ENCODE assay signal across 10 cellular contexts in genomic region chr1:155013632-155014031, GRCh38. TPM values are rescaled to one million over a fixed set of nuclear protein-coding genes. Genes with fewer than 3 reads are reported as not detected.
A peak's percentile ranks its signal among the peaks of the same experiment; 100 is the strongest.
DNase-seq lines count a peak whose midpoint lies in the region; ATAC-seq and TF ChIP-seq lines count a peak whose summit lies in the region.
"Had no signal": no experiment of that assay in that cellular context is flagged by ENCODE, and none has a peak within 500 bp of the region (broad histone marks: within the 10 kb centered on the region; RNA-seq: fewer than 3 reads in every experiment).

No MANE protein-coding gene starts in this region.

- CTCF ChIA-PET in CD8-positive, alpha-beta T cell (lab: Charles Lee) = interaction anchor here (1.6 to 14.0 kb wide), 4 partner anchors 17 to 58 kb away, joined by 5 to 178 read pairs (median 143); partner anchors contain the start of genes CKS1B, FLAD1, LENEP and PBXIP1
- CTCF ChIA-PET in T-cell (lab: Charles Lee) (interaction anchor here in 1 of 2 donors (0.7 kb wide), 1 partner anchor 342 kb away, joined by 6 read pairs; no protein-coding TSS in a partner anchor), PC-9 (lab: Charles Lee) (no interaction called here)

- no peak overlapping the region for H2AFZ ChIP-seq in PC-9

- no peak overlapping the region for H3K27ac ChIP-seq in CD8-positive, alpha-beta T cell (ENCODE audit: low read depth, low read length)
- H3K27ac ChIP-seq in sigmoid colon (peak overlapping the region; percentile 28 to 98 (median 76)), psoas muscle (no peak overlapping the region), PC-9 (no peak overlapping the region)

- H3K4me2 ChIP-seq in PC-9 = no peak overlapping the region

- no peak overlapping the region for H3K4me3 Mint-ChIP-seq in CD8-positive, alpha-beta T cell
- H3K4me3 Mint-ChIP-seq in T-cell = peak overlapping the region; percentile 49 to 89 (median 72)
- peak overlapping the region; percentile 62 for H3K4me3 Mint-ChIP-seq in central memory CD8-positive, alpha-beta T cell

- peak in 1 of 7 experiments; percentile 46 for DNase-seq in CD8-positive, alpha-beta T cell
- peak in 16 of 34 experiments; percentile 21 to 54 (median 42) for DNase-seq in T-cell
- no peak for DNase-seq in central memory CD8-positive, alpha-beta T cell (ENCODE audit: low spot score in 2 of 2)
- DNase-seq in sigmoid colon = no peak
- DNase-seq in psoas muscle = no peak
- no peak for DNase-seq in PC-9
- DNase-seq: NCI-H2029 treated with DMSO at 0.1 percent for 48 hours had no signal

- no peak overlapping the region for H3K4me3 ChIP-seq in CD8-positive, alpha-beta T cell (ENCODE audit: low read depth, low read length)
- H3K4me3 ChIP-seq in sigmoid colon = no peak overlapping the region
- no peak overlapping the region for H3K4me3 ChIP-seq in psoas muscle
- H3K4me3 ChIP-seq in PC-9 = no peak overlapping the region

- intact Hi-C loops in CD8-positive, alpha-beta T cell (cut with DNase I, micrococcal nuclease) = no loop called here
- intact Hi-C loops in sigmoid colon (cut with DNase I) = no loop called here
- intact Hi-C loops in psoas muscle (cut with DNase I) = loop anchor here in 1 of 2 donors (5.0 kb wide), 1 partner anchor 41 kb away; the partner anchor contains the start of genes CKS1B and SHC1
- intact Hi-C loops in PC-9 (cut with micrococcal nuclease; ENCODE audit: unreplicated experiment) = no loop called here

- peak overlapping the region; percentile 67 for H3K27ac Mint-ChIP-seq in CD8-positive, alpha-beta T cell
- peak overlapping the region; percentile 91 to 95 for H3K27ac Mint-ChIP-seq in T-cell
- H3K27ac Mint-ChIP-seq in central memory CD8-positive, alpha-beta T cell (ENCODE audit: low read depth) = peak overlapping the region; percentile 46

- H3K4me1 Mint-ChIP-seq in CD8-positive, alpha-beta T cell (ENCODE audit: low read depth) = peaks cover 70% of the 10 kb centered on the region
- H3K4me1 Mint-ChIP-seq in T-cell = peaks cover 70 to 85% (median 79%) of the 10 kb centered on the region in 3 donors
- H3K4me1 Mint-ChIP-seq in central memory CD8-positive, alpha-beta T cell = peaks cover 66% of the 10 kb centered on the region

- no peaks in the 10 kb centered on the region for H3K36me3 ChIP-seq in CD8-positive, alpha-beta T cell (ENCODE audit: insufficient read depth, low read length)
- H3K36me3 ChIP-seq in sigmoid colon = peaks cover 0 to 28% (median 9%) of the 10 kb centered on the region in 4 donors
- H3K36me3 ChIP-seq in psoas muscle (ENCODE audit: insufficient read depth in 1 of 2, low read depth in 1 of 2) = peaks cover 0 to 31% of the 10 kb centered on the region in 2 donors
- no peaks in the 10 kb centered on the region for H3K36me3 ChIP-seq in PC-9 (ENCODE audit: low read depth)

- H3K4me1 ChIP-seq in CD8-positive, alpha-beta T cell (ENCODE audit: insufficient read depth, low read length) = peaks cover 92% of the 10 kb centered on the region
- H3K4me1 ChIP-seq in sigmoid colon (peaks cover 0 to 70% (median 54%) of the 10 kb centered on the region in 4 donors), psoas muscle (peaks cover 46% of the 10 kb centered on the region), PC-9 (replicated peaks; ENCODE audit: insufficient read depth) (peaks cover 20% of the 10 kb centered on the region)

- H3K79me2 ChIP-seq in PC-9 (ENCODE audit: low read depth) = peaks cover 7% of the 10 kb centered on the region

- no peaks in the 10 kb centered on the region for H3K27me3 Mint-ChIP-seq in CD8-positive, alpha-beta T cell (ENCODE audit: low read depth)
- no peaks in the 10 kb centered on the region for H3K27me3 Mint-ChIP-seq in T-cell
- no peaks in the 10 kb centered on the region for H3K27me3 Mint-ChIP-seq in central memory CD8-positive, alpha-beta T cell

- no peak for TF ChIP-seq POLR2A in sigmoid colon (IDR thresholded peaks at IDR 0.05)

- no peaks in the 10 kb centered on the region for H3K9me3 Mint-ChIP-seq in CD8-positive, alpha-beta T cell
- H3K9me3 Mint-ChIP-seq in T-cell = no peaks in the 10 kb centered on the region
- H3K9me3 Mint-ChIP-seq in central memory CD8-positive, alpha-beta T cell = no peaks in the 10 kb centered on the region

- H3K36me3 Mint-ChIP-seq in CD8-positive, alpha-beta T cell = no peaks in the 10 kb centered on the region
- H3K36me3 Mint-ChIP-seq in T-cell = peaks cover 3% of the 10 kb centered on the region
- H3K36me3 Mint-ChIP-seq in central memory CD8-positive, alpha-beta T cell (ENCODE audit: insufficient read depth) = peaks cover 10% of the 10 kb centered on the region

- BruUV-seq in PC-9 (replicated peaks; lab: Mats Ljungman, UMichigan) = no TSS peak

- 30 to 31% methylated on average over 8 of the region's 8 CpGs for WGBS in sigmoid colon, 2 donors
- WGBS in psoas muscle, 3 donors = 65 to 80% (median 71%) methylated on average over 7 to 8 of the region's 8 CpGs

- TF ChIP-seq EP300 in sigmoid colon (IDR thresholded peaks at IDR 0.05) = no peak

- no peaks in the 10 kb centered on the region for H3K27me3 ChIP-seq in CD8-positive, alpha-beta T cell (ENCODE audit: insufficient read depth, low read length)
- H3K27me3 ChIP-seq in sigmoid colon (no peaks in the 10 kb centered on the region), psoas muscle (ENCODE audit: insufficient read depth in 3 of 3, low read length in 2 of 3) (no peaks in the 10 kb centered on the region), PC-9 (ENCODE audit: insufficient read depth, low read depth) (no peaks in the 10 kb centered on the region)

- H3F3A ChIP-seq in PC-9 (ENCODE audit: insufficient read depth, low read depth) = peaks cover 37% of the 10 kb centered on the region

- TF ChIP-seq CTCF in CD8-positive, alpha-beta T cell (IDR thresholded peaks at IDR 0.05) = no peak
- TF ChIP-seq CTCF in sigmoid colon (IDR thresholded peaks at IDR 0.05) (no peak), psoas muscle (IDR thresholded peaks at IDR 0.05) (no peak), PC-9 (conservative IDR thresholded peaks at IDR 0.05) (no peak)

- POLR2A ChIA-PET in CD8-positive, alpha-beta T cell (lab: Charles Lee) = interaction anchor here (1.0 to 1.9 kb wide), 4 partner anchors 10 to 76 kb away, joined by 5 to 7 read pairs (median 6); partner anchors contain the start of genes FLAD1, PMVK and PYGO2
- POLR2A ChIA-PET in T-cell (lab: Charles Lee) = interaction anchor here in 1 of 2 donors (0.6 kb wide), 2 partner anchors 53 to 57 kb away, joined by 3 read pairs; no protein-coding TSS in a partner anchor
- POLR2A ChIA-PET in PC-9 (lab: Charles Lee; ENCODE audit: unreplicated experiment) = no interaction called here

- peaks cover 30% of the 10 kb centered on the region for H4K20me1 ChIP-seq in PC-9 (ENCODE audit: insufficient read depth)

- H3K9me3 ChIP-seq in CD8-positive, alpha-beta T cell (ENCODE audit: low read length) = no peaks in the 10 kb centered on the region
- H3K9me3 ChIP-seq in sigmoid colon = no peaks in the 10 kb centered on the region
- H3K9me3 ChIP-seq in psoas muscle = no peaks in the 10 kb centered on the region
- no peaks in the 10 kb centered on the region for H3K9me3 ChIP-seq in PC-9 (ENCODE audit: insufficient read depth, low read depth)

- no peak for ATAC-seq in CD8-positive, alpha-beta T cell
- ATAC-seq in T-cell (replicated peaks in 1 of 4) = peak; percentile 17 to 25 (median 22)
- ATAC-seq in central memory CD8-positive, alpha-beta T cell (replicated peaks; ENCODE audit: extremely low read depth, poor library complexity, severe bottlenecking) = no peak
- ATAC-seq in psoas muscle = no peak
- ATAC-seq in HG03469 (IDR thresholded peaks at IDR 0.05; ENCODE audit: unreplicated experiment) = no peak

- H3K9me2 ChIP-seq in PC-9 (ENCODE audit: insufficient read depth) = no peaks in the 10 kb centered on the region

RNA-seq across cellular contexts. Expression of gene ZBTB7B, which starts 11.0 kb away (rescaled TPM):
- total RNA-seq in CD8-positive, alpha-beta T cell = 1 to 10 TPM; 6.9 to 7.1 TPM
- total RNA-seq in T-cell (10 to 100 TPM; 39.6 to 68.4 (median 51.7) TPM), sigmoid colon (10 to 100 TPM; 24.4 to 35.3 (median 29.5) TPM), psoas muscle (10 to 100 TPM; 34.6 to 97.9 (median 70.9) TPM), PC-9 (2021) (38.6 and 44.1 TPM in 2 replicates)
- polyA plus RNA-seq in sigmoid colon (100 to 1,000 TPM in 2 of 3 donors, 10 to 100 TPM in 1; 71.5 to 342 (median 141) TPM), psoas muscle (10 to 100 TPM; 20.2 to 55.5 (median 48.7) TPM)

RNA-seq across cellular contexts. Expression of gene DCST2, which starts 19.9 kb away (rescaled TPM):
- total RNA-seq in CD8-positive, alpha-beta T cell = under 1 TPM; 0.52 to 0.61 TPM
- total RNA-seq in T-cell = 1 to 10 TPM; 1.1 to 2.6 (median 1.6) TPM
- total RNA-seq in sigmoid colon = under 1 TPM in 3 of 4 donors, not detected in 1; 0.27 to 0.49 (median 0.36) TPM
- 1 to 10 TPM in 1 of 3 donors, not detected in 2; 2.0 TPM for polyA plus RNA-seq in sigmoid colon
- under 1 TPM in 2 of 4 donors, not detected in 2; 0.19 to 0.56 TPM for total RNA-seq in psoas muscle
- under 1 TPM; 0.04 to 0.38 (median 0.07) TPM for polyA plus RNA-seq in psoas muscle
- total RNA-seq in PC-9 (2021) = 4.4 and 4.7 TPM in 2 replicates
- total RNA-seq: Daoy had no signal

RNA-seq across cellular contexts. Expression of gene DCST1, which starts 20.0 kb away (rescaled TPM):
- total RNA-seq in CD8-positive, alpha-beta T cell = under 1 TPM in 1 of 2 experiments, not detected in 1; 0.30 TPM
- total RNA-seq in T-cell (under 1 TPM in 3 of 5 donors, not detected in 2; 0.30 to 0.58 (median 0.54) TPM), sigmoid colon (under 1 TPM in 1 of 4 donors, not detected in 3; 0.16 TPM), psoas muscle (under 1 TPM in 2 of 4 donors, not detected in 2; 0.12 to 0.34 TPM), PC-9 (2021) (0.22 and 0.43 TPM in 2 replicates)
- polyA plus RNA-seq in sigmoid colon (under 1 TPM in 1 of 3 donors, not detected in 2; 0.09 TPM), psoas muscle (not detected)
- total RNA-seq: Daoy, posterior vena cava had no signal

RNA-seq across cellular contexts. Expression of gene LENEP, which starts 20.2 kb away (rescaled TPM):
- total RNA-seq in CD8-positive, alpha-beta T cell = not detected
- total RNA-seq in T-cell = 1 to 10 TPM in 3 of 5 donors, not detected in 2; 1.3 to 3.0 (median 1.6) TPM
- total RNA-seq in sigmoid colon = not detected
- under 1 TPM in 1 of 3 donors, not detected in 2; 0.39 TPM for polyA plus RNA-seq in sigmoid colon
- not detected for total RNA-seq in psoas muscle
- not detected for polyA plus RNA-seq in psoas muscle
- 1.2 and 1.3 TPM in 2 replicates for total RNA-seq in PC-9 (2021)
- total RNA-seq: Daoy, posterior vena cava had no signal

RNA-seq across cellular contexts. Expression of gene FLAD1, which starts 30.5 kb away (rescaled TPM):
- total RNA-seq in CD8-positive, alpha-beta T cell = 10 to 100 TPM; 17.4 to 19.0 TPM
- total RNA-seq in T-cell (10 to 100 TPM; 32.8 to 64.3 (median 53.4) TPM), sigmoid colon (10 to 100 TPM; 17.5 to 22.8 (median 18.5) TPM), psoas muscle (10 to 100 TPM; 24.5 to 39.4 (median 30.4) TPM), PC-9 (2021) (47.9 and 54.2 TPM in 2 replicates)
- polyA plus RNA-seq in sigmoid colon (10 to 100 TPM; 24.6 to 36.5 (median 27.7) TPM), psoas muscle (10 to 100 TPM; 32.4 to 52.7 (median 51.6) TPM)

Comparison
In these comparisons a context has a peak if more than half of its experiments do, and no peak if none do; other contexts are left out.
1. ATAC-seq: peak in T-cell (4 of 4); none in CD8-positive, alpha-beta T cell (single experiment), central memory CD8-positive, alpha-beta T cell (single experiment), psoas muscle (0 of 4) and HG03469 (single experiment).
2. H3K27ac ChIP-seq: peak in sigmoid colon (4 of 4); none in CD8-positive, alpha-beta T cell (single experiment), psoas muscle (single experiment) and PC-9 (single experiment).
3. Peak in every context shown above with its lines, with median percentiles within 50 percentile points of each other: H3K27ac Mint-ChIP-seq.